Comparison of ENCODE assay signal across 16 cellular contexts in the genomic region with DNA sequence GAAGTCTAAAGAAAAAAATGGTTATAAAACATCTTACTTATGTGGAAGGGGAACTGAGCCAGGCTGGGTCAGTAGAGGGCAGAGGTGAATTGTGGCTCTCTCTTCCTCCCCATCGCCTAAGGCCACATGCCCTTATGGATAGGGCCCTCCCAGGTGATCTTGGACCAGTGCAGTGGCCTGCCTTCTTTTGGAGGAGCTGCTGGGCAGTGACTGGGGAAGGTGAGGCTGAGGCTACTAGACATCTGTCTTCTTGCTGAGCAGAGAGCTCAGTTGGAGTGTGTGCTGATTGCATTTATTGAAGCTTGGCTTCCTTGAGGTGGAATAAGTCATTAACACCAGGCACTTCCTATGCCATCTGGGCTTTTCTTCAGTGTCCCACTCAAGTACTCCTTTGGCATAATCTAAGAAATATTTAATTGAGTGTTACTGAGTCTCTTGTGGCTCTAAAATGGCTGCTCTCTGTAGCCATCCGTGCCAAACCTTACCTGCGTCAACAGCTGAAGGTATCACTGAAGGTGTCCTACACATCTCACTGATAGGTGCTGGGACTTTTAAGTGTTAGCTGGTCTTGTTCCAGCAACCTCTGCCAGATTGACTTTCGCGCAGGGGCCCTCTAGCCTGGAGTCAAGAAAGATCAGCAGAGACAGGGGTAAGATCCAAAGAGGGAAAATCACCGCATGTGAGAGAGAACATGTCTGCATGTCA.
DNase-seq lines count a peak whose midpoint lies in the region; ATAC-seq, FAIRE-seq and TF ChIP-seq lines count a peak whose summit lies in the region.
"Had no signal": no experiment of that assay in that cellular context is flagged by ENCODE, and none has a peak within 500 bp of the region (broad histone marks: within the 10 kb centered on the region; RNA-seq: fewer than 3 reads in every experiment).

No MANE protein-coding gene starts in this region.

- no peak overlapping the region for H2BK120ac ChIP-seq in IMR-90 (ENCODE audit: low read depth, low read length)

- no TSS peak for BruUV-seq in IMR-90 (replicated peaks; lab: Mats Ljungman, UMichigan)

- H4K8ac ChIP-seq in IMR-90 (ENCODE audit: low read depth in 2 of 2, low read length in 2 of 2) = no peak overlapping the region

- no peaks in the 10 kb centered on the region for H3K27me3 ChIP-seq in IMR-90 (ENCODE audit: control insufficient read depth, insufficient read depth, low read length)
- no peaks in the 10 kb centered on the region for H3K27me3 ChIP-seq in right atrium auricular region
- H3K27me3 ChIP-seq in thoracic aorta (replicated peaks; ENCODE audit: insufficient read depth) = no peaks in the 10 kb centered on the region
- H3K27me3 ChIP-seq: BLaER1 had no signal

- peaks cover 24 to 35% of the 10 kb centered on the region in 2 experiments for H3K79me1 ChIP-seq in IMR-90 (ENCODE audit: low read depth in 1 of 2, low read length in 2 of 2)

- no peak overlapping the region for H3K4me3 ChIP-seq in IMR-90 (ENCODE audit: insufficient read depth, low read depth, low read length)
- H3K4me3 ChIP-seq in right atrium auricular region = no peak overlapping the region
- no peak overlapping the region for H3K4me3 ChIP-seq in thoracic aorta
- H3K4me3 ChIP-seq: BLaER1, SK-N-MC had no signal

- peak overlapping the region; percentile 5 for H2BK5ac ChIP-seq in IMR-90 (ENCODE audit: low read depth, low read length, poor library complexity, severe bottlenecking)

- H3K27me3 Mint-ChIP-seq in chondrocyte (ENCODE audit: low read depth) = no peaks in the 10 kb centered on the region

- peaks cover 8% of the 10 kb centered on the region; the same call in 1 of the 2 replicates for H3K9me1 ChIP-seq in IMR-90 (ENCODE audit: insufficient read depth, low read length)

- H2BK20ac ChIP-seq in IMR-90 (ENCODE audit: low read depth, low read length) = no peak overlapping the region

- H3K9ac ChIP-seq in IMR-90 (ENCODE audit: low read depth, low read length) = no peak overlapping the region
- H3K9ac ChIP-seq: BLaER1 had no signal

- H3K36me3 ChIP-seq in IMR-90 (ENCODE audit: control insufficient read depth, insufficient read depth, low read length) (peaks cover 14% of the 10 kb centered on the region), right atrium auricular region (no peaks in the 10 kb centered on the region), thoracic aorta (no peaks in the 10 kb centered on the region)
- H3K36me3 ChIP-seq: BLaER1 had no signal

- peak overlapping the region; percentile 13; the same call in 1 of the 2 replicates for H3K14ac ChIP-seq in IMR-90 (replicated peaks; ENCODE audit: low read depth, low read length)

- H3K18ac ChIP-seq in IMR-90 (ENCODE audit: low read depth, low read length) = no peak overlapping the region; the same call in 1 of the 2 replicates

- no peak overlapping the region for H2AFZ ChIP-seq in IMR-90 (replicated peaks; ENCODE audit: low read length, poor library complexity)

- no peak overlapping the region for H3K4me3 Mint-ChIP-seq in chondrocyte (ENCODE audit: unreplicated experiment)
- H3K4me3 Mint-ChIP-seq: CD8-positive, alpha-beta memory T cell had no signal

- H2AK5ac ChIP-seq in IMR-90 (ENCODE audit: low read depth, low read length) = peak overlapping the region; percentile 48; the same call in 1 of the 2 replicates

- peaks cover 39% of the 10 kb centered on the region for H3K4me1 Mint-ChIP-seq in chondrocyte (ENCODE audit: low read depth)
- H3K4me1 Mint-ChIP-seq: CD8-positive, alpha-beta memory T cell had no signal

- no peak for TF ChIP-seq RAD21 in IMR-90 (IDR thresholded peaks at IDR 0.05; ENCODE audit: low read length)

- H3K4me1 ChIP-seq in IMR-90 (ENCODE audit: control insufficient read depth, insufficient read depth, low read length) (peaks cover 7% of the 10 kb centered on the region; the same call in 1 of the 2 replicates), right atrium auricular region (peaks cover 0 to 17% of the 10 kb centered on the region in 2 donors), thoracic aorta (ENCODE audit: control insufficient read depth in 1 of 2, low read depth in 2 of 2) (peaks cover 22 to 57% of the 10 kb centered on the region in 2 donors)

- dilution Hi-C loops in IMR-90 (cut with HindIII; ENCODE audit: low sequenced_read_pairs, unreplicated experiment) = no loop called here

- POLR2A ChIA-PET in IMR-90 (lab: Charles Lee; ENCODE audit: unreplicated experiment) = interaction anchor here (0.5 kb wide), 1 partner anchor 131 kb away, joined by 3 read pairs; no protein-coding TSS in a partner anchor

- H3K9me3 Mint-ChIP-seq in chondrocyte (ENCODE audit: low read depth) = no peaks in the 10 kb centered on the region

- H3K9me3 ChIP-seq in IMR-90 (ENCODE audit: control insufficient read depth, insufficient read depth, low read length) (no peaks in the 10 kb centered on the region), right atrium auricular region (no peaks in the 10 kb centered on the region), thoracic aorta (no peaks in the 10 kb centered on the region)
- H3K9me3 ChIP-seq: BLaER1 had no signal

- H2AK9ac ChIP-seq in IMR-90 (replicated peaks; ENCODE audit: low read depth, low read length, poor library complexity) = no peak overlapping the region

- no peak overlapping the region for H4K5ac ChIP-seq in IMR-90 (ENCODE audit: low read depth, low read length)

- in situ Hi-C loops in IMR-90 (cut with MboI; ENCODE audit: low sequenced_read_pairs) = no loop called here

- no peak overlapping the region for H2BK15ac ChIP-seq in IMR-90 (ENCODE audit: low read depth, low read length)

- no peak overlapping the region for H3K56ac ChIP-seq in IMR-90 (ENCODE audit: extremely low read depth, insufficient read depth, low read length)

- TF ChIP-seq CTCF in IMR-90 (conservative IDR thresholded peaks at IDR 0.05; ENCODE audit: low read depth, low read length) (no peak), chondrocyte (IDR thresholded peaks at IDR 0.05) (no peak), right atrium auricular region (IDR thresholded peaks at IDR 0.05) (no peak), thoracic aorta (IDR thresholded peaks at IDR 0.05) (no peak)

- intact Hi-C loops in IMR-90 (cut with micrococcal nuclease) = no loop called here

- no peaks in the 10 kb centered on the region for H4K20me1 ChIP-seq in IMR-90 (ENCODE audit: insufficient read depth, low read length)
- H4K20me1 ChIP-seq: BLaER1 had no signal

- no peak for TF ChIP-seq POLR2A in IMR-90 (IDR thresholded peaks at IDR 0.05; ENCODE audit: low read depth, low read length)

- peaks cover 8% of the 10 kb centered on the region for H3K36me3 Mint-ChIP-seq in chondrocyte (ENCODE audit: low read depth)
- H3K36me3 Mint-ChIP-seq: CD8-positive, alpha-beta memory T cell had no signal

- no peak for DNase-seq in IMR-90
- DNase-seq in chondrocyte (ENCODE audit: low spot score) = no peak
- no peak for DNase-seq in right atrium auricular region (ENCODE audit: low spot score)
- no peak for DNase-seq in thoracic aorta (ENCODE audit: low spot score)
- no peak for DNase-seq in A172 (ENCODE audit: low spot score)
- DNase-seq in GM19239 (ENCODE audit: insufficient read length, low spot score) = no peak
- no peak for DNase-seq in NCI-H2029 treated with DMSO at 0.1 percent for 48 hours (lab: John Stamatoyannopoulos, UW)
- DNase-seq: CD8-positive, alpha-beta memory T cell; H7; NCI-H1930; NCI-H526 treated with DMSO at 0.1 percent for 48 hours; NK-92 treated with Interleukin-12 subunit alpha and Interleukin-12 subunit beta, amount 100 ng/mL, for 24 hours; OCI-M1 had no signal

- FAIRE-seq in GM19239 (lab: Jason Lieb, UNC) = no peak
- FAIRE-seq: HepG2 had no signal

- no peak overlapping the region for H3K4ac ChIP-seq in IMR-90 (ENCODE audit: low read depth, low read length)

- H3K27ac ChIP-seq in IMR-90 (ENCODE audit: insufficient read depth, low read length) = peak overlapping the region; percentile 40; the same call in 1 of the 2 replicates
- peak overlapping the region; percentile 27 to 32 for H3K27ac ChIP-seq in right atrium auricular region
- H3K27ac ChIP-seq in thoracic aorta = peak overlapping the region; percentile 54 to 72
- H3K27ac ChIP-seq: BLaER1, SK-N-MC had no signal

- no peak overlapping the region for H4K91ac ChIP-seq in IMR-90 (ENCODE audit: insufficient read depth, low read depth, low read length)

- H3K23ac ChIP-seq in IMR-90 (ENCODE audit: low read depth, low read length) = peak overlapping the region; percentile 2; the same call in 1 of the 2 replicates

- CTCF ChIA-PET in IMR-90 (lab: Yijun Ruan, JAX) = no interaction called here

- H3K4me2 ChIP-seq in IMR-90 (ENCODE audit: low read depth, low read length) = no peak overlapping the region
- H3K4me2 ChIP-seq: BLaER1 had no signal

- peak overlapping the region; percentile 69 for H3K27ac Mint-ChIP-seq in chondrocyte (ENCODE audit: unreplicated experiment)

- WGBS in IMR-90 (ENCODE audit: extremely low coverage in 2 of 2, insufficient read length in 1 of 2), 2 experiments = 100% methylated on average over 1 of the region's 6 CpGs; no CpG with 5 or more reads in 1 of the 2 experiments

- ATAC-seq in IMR-90 (ENCODE audit: low read depth) = no peak; the same call in 1 of the 2 replicates
- no peak for ATAC-seq in thoracic aorta (ENCODE audit: insufficient number of reproducible peaks, low FRiP score, low read depth)
- ATAC-seq: HepG2 had no signal

TF ChIP-seq in IMR-90, 13 proteins besides CTCF, POLR2A, EP300 and RAD21:
- TF ChIP-seq, protein P1, sequence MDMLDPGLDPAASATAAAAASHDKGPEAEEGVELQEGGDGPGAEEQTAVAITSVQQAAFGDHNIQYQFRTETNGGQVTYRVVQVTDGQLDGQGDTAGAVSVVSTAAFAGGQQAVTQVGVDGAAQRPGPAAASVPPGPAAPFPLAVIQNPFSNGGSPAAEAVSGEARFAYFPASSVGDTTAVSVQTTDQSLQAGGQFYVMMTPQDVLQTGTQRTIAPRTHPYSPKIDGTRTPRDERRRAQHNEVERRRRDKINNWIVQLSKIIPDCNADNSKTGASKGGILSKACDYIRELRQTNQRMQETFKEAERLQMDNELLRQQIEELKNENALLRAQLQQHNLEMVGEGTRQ (IDR thresholded peaks at IDR 0.05; ENCODE audit: low read depth, low read length) = no peak
- TF ChIP-seq RCOR1 (IDR thresholded peaks at IDR 0.05; ENCODE audit: insufficient replicate concordance, low read length) = no peak
- no peak for TF ChIP-seq MXI1 (IDR thresholded peaks at IDR 0.05; ENCODE audit: borderline replicate concordance, low read depth, low read length)
